In the genomic region with DNA sequence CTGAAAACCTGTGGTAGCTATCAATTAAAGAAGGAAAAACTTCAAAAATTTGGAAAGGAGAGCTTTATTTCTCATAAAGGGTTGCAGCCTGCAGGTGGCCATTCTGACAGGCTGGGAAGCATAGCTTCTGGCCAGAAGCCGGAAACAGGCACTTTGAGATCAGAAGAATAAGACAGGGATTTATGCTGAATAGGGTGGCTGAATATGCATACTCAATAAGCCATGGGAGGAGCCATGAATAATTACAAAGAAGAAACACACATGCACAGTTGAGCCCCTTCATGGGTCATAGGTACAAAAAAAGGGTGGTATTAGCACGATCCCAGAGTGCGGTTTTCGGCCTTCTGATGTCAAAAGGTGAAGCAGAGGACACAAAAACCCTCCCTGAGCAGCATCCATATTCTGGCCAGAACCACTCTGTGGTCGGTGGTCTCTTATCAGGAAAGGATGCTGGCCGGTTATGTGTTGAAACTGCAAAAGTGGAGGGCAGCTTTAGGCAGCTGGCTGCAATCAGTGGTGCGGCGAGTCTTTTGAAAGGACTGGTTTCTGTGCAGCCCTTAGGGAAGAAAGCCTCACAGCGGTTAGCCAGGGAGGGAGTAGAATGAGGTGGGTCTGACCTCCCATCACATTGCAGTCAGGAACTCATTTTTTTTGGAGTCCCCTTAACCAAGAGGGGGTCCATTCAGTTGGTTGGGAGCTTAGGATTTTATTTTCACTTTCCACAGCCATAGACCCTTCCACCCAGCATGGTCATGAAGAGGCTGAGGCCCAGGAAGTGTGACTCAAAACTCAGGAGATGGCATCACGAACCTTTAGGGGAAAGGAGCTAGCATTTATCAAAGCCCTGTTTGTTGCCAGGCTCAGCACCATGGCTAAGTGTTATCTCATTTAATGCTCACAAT, we compare ENCODE assay signal across 30 cellular contexts. TPM values are rescaled to one million over a fixed set of nuclear protein-coding genes. Genes with fewer than 3 reads are reported as not detected.
DNase-seq lines count a peak whose midpoint lies in the region; ATAC-seq, FAIRE-seq and TF ChIP-seq lines count a peak whose summit lies in the region.
"Had no signal": no experiment of that assay in that cellular context is flagged by ENCODE, and none has a peak within 500 bp of the region (broad histone marks: within the 10 kb centered on the region; RNA-seq: fewer than 3 reads in every experiment).

No MANE protein-coding gene starts in this region.

- H3K4me1 Mint-ChIP-seq in GM23338 = peaks cover 16% of the 10 kb centered on the region
- H3K4me1 Mint-ChIP-seq in activated T-helper 17 cell treated with anti-CD3 and anti-CD28 coated beads, Interleukin-2, amount 50 U/mL, for 72 hours = no peaks in the 10 kb centered on the region
- H3K4me1 Mint-ChIP-seq: CD14-positive monocyte, endodermal cell, nephron progenitor cell had no signal

- no peaks in the 10 kb centered on the region for H3K9me3 ChIP-seq in kidney (ENCODE audit: control insufficient read depth in 1 of 2, low read length in 2 of 2)
- H3K9me3 ChIP-seq: upper lobe of right lung had no signal

- H3K27me3 Mint-ChIP-seq in GM23338 (ENCODE audit: insufficient read depth, low read depth, poor library complexity) = peaks cover 9% of the 10 kb centered on the region
- H3K27me3 Mint-ChIP-seq in activated T-helper 17 cell treated with anti-CD3 and anti-CD28 coated beads, Interleukin-2, amount 50 U/mL, for 72 hours = peaks cover 22% of the 10 kb centered on the region

- H3K36me3 Mint-ChIP-seq in GM23338 (ENCODE audit: low read depth) = no peaks in the 10 kb centered on the region; the same call in 2 of the 3 replicates
- no peaks in the 10 kb centered on the region for H3K36me3 Mint-ChIP-seq in activated T-helper 17 cell treated with anti-CD3 and anti-CD28 coated beads, Interleukin-2, amount 50 U/mL, for 72 hours (ENCODE audit: low read depth)
- H3K36me3 Mint-ChIP-seq: activated naive CD4-positive, alpha-beta T cell treated with anti-CD3 and anti-CD28 coated beads, Interleukin-2, amount 50 U/mL, for 72 hours; CD14-positive monocyte had no signal

- no peaks in the 10 kb centered on the region for H3K79me2 ChIP-seq in GM23338 (replicated peaks; ENCODE audit: insufficient read depth)
- H3K79me2 ChIP-seq: parathyroid adenoma had no signal

- H3K4me3 ChIP-seq in GM23338 (no peak overlapping the region), kidney (ENCODE audit: low read length in 2 of 2) (no peak overlapping the region)
- H3K4me3 ChIP-seq: cardiac muscle cell, coronary artery, spleen, upper lobe of right lung had no signal

- H3K27ac Mint-ChIP-seq in GM23338 = no peak overlapping the region
- H3K27ac Mint-ChIP-seq in activated T-helper 17 cell treated with anti-CD3 and anti-CD28 coated beads, Interleukin-2, amount 50 U/mL, for 72 hours = no peak overlapping the region
- H3K27ac Mint-ChIP-seq: activated naive CD4-positive, alpha-beta T cell treated with anti-CD3 and anti-CD28 coated beads, Interleukin-2, amount 50 U/mL, for 72 hours; endodermal cell; nephron progenitor cell had no signal

- H3K9me2 ChIP-seq in GM23338 (ENCODE audit: insufficient read depth) = no peaks in the 10 kb centered on the region; the same call in 1 of the 2 replicates

- no peaks in the 10 kb centered on the region for H3K27me3 ChIP-seq in GM23338 (ENCODE audit: insufficient read depth)
- H3K27me3 ChIP-seq: upper lobe of right lung had no signal

- no peak for DNase-seq in GM23338 (ENCODE audit: low spot score)
- DNase-seq in OCI-M1 (lab: John Stamatoyannopoulos, UW) = peak; percentile 8
- peak; percentile 59 for DNase-seq in posterior vena cava (ENCODE audit: low spot score)
- DNase-seq in kidney = no peak
- no peak for DNase-seq in substantia nigra (lab: John Stamatoyannopoulos, UW)
- DNase-seq: activated CD4-positive, alpha-beta T cell treated with anti-CD3 and anti-CD28 coated beads, Interleukin-2, amount 50 U/mL, for 1 hour; aorta; Calu3; DMS79 treated with DMSO at 0.1 percent for 48 hours; endodermal cell; foreskin fibroblast; Karpas-422; NCI-H1694 treated with DMSO at 0.1 percent for 48 hours; NCI-H69; nephron progenitor cell; right cardiac atrium; spleen; stimulated activated CD4-positive, alpha-beta T cell treated with anti-CD3 and anti-CD28 coated beads, Interleukin-2, amount 100 ng/mL, for 48 hours; upper lobe of right lung; WERI-Rb-1 had no signal

- ATAC-seq in GM23338 = peak; percentile 57
- peak; percentile 42 for ATAC-seq in activated T-helper 17 cell treated with anti-CD3 and anti-CD28 coated beads, Interleukin-2, amount 50 U/mL, for 72 hours (replicated peaks)
- ATAC-seq in GM19452 (IDR thresholded peaks at IDR 0.05; ENCODE audit: unreplicated experiment) = no peak
- ATAC-seq: activated naive CD4-positive, alpha-beta T cell treated with anti-CD3 and anti-CD28 coated beads, Interleukin-2, amount 50 U/mL, for 72 hours; esophagus mucosa; right cardiac atrium; upper lobe of right lung had no signal

- H3K9ac ChIP-seq in kidney (ENCODE audit: low read length in 2 of 2) = no peak overlapping the region
- H3K9ac ChIP-seq: parathyroid adenoma had no signal

- H3K4me2 ChIP-seq in GM23338 = no peak overlapping the region

- no peak for FAIRE-seq in kidney (lab: Jason Lieb, UNC)
- FAIRE-seq: GM18507 had no signal

- no peaks in the 10 kb centered on the region for H4K20me1 ChIP-seq in GM23338 (replicated peaks; ENCODE audit: insufficient read depth)

- H3K36me3 ChIP-seq in GM23338 (ENCODE audit: insufficient read depth) (no peaks in the 10 kb centered on the region), kidney (ENCODE audit: control insufficient read depth in 1 of 2, insufficient read depth in 2 of 2, low read length in 2 of 2) (no peaks in the 10 kb centered on the region)
- H3K36me3 ChIP-seq: cardiac muscle cell, spleen, upper lobe of right lung, WERI-Rb-1 had no signal

- H3F3A ChIP-seq in GM23338 (replicated peaks; ENCODE audit: low read depth) = no peaks in the 10 kb centered on the region

- H3K4me1 ChIP-seq in GM23338 (ENCODE audit: insufficient read depth) = no peaks in the 10 kb centered on the region
- no peaks in the 10 kb centered on the region for H3K4me1 ChIP-seq in kidney (ENCODE audit: control insufficient read depth in 1 of 2, insufficient read depth in 1 of 2, low read depth in 1 of 2, low read length in 2 of 2)
- H3K4me1 ChIP-seq: parathyroid adenoma, spleen, upper lobe of right lung had no signal

- H3K9me3 Mint-ChIP-seq in GM23338 = no peaks in the 10 kb centered on the region
- H3K9me3 Mint-ChIP-seq in activated T-helper 17 cell treated with anti-CD3 and anti-CD28 coated beads, Interleukin-2, amount 50 U/mL, for 72 hours = no peaks in the 10 kb centered on the region
- H3K9me3 Mint-ChIP-seq: activated naive CD4-positive, alpha-beta T cell treated with anti-CD3 and anti-CD28 coated beads, Interleukin-2, amount 50 U/mL, for 72 hours; CD14-positive monocyte; endodermal cell; nephron progenitor cell had no signal

- H3K27ac ChIP-seq in GM23338 (ENCODE audit: low read depth) = no peak overlapping the region
- no peak overlapping the region for H3K27ac ChIP-seq in kidney (ENCODE audit: low read depth in 2 of 2, low read length in 2 of 2)
- H3K27ac ChIP-seq in substantia nigra (ENCODE audit: low read depth, low read length, poor library complexity, severe bottlenecking) = no peak overlapping the region
- H3K27ac ChIP-seq: cardiac muscle cell, coronary artery, parathyroid adenoma, spleen, upper lobe of right lung, WERI-Rb-1 had no signal

- intact Hi-C loops in posterior vena cava (cut with DNase I) = no loop called here
- intact Hi-C loops in kidney (cut with DNase I) = no loop called here

- TF ChIP-seq CTCF in GM23338 (conservative IDR thresholded peaks at IDR 0.05; ENCODE audit: low read depth in 2 of 2) (no peak), kidney (IDR thresholded peaks at IDR 0.05; ENCODE audit: borderline replicate concordance, extremely low read depth, insufficient read depth) (no peak)

- no peak overlapping the region for H2AFZ ChIP-seq in GM23338
- H2AFZ ChIP-seq: parathyroid adenoma had no signal

- H3K4me3 Mint-ChIP-seq in GM23338 = no peak overlapping the region
- no peak overlapping the region for H3K4me3 Mint-ChIP-seq in activated T-helper 17 cell treated with anti-CD3 and anti-CD28 coated beads, Interleukin-2, amount 50 U/mL, for 72 hours
- H3K4me3 Mint-ChIP-seq: CD14-positive monocyte, endodermal cell, nephron progenitor cell had no signal

TF ChIP-seq in GM23338, 12 proteins besides CTCF, POLR2A, EP300 and RAD21 (continues in another document):
- no peak for TF ChIP-seq JUNB (IDR thresholded peaks at IDR 0.05; ENCODE audit: unreplicated experiment)
- no peak for TF ChIP-seq ZNF114 (CRISPR knock-in tag; IDR thresholded peaks at IDR 0.05)
- TF ChIP-seq EZH2 (IDR thresholded peaks at IDR 0.05; ENCODE audit: low read depth, unreplicated experiment) = no peak
- TF ChIP-seq, protein P1, sequence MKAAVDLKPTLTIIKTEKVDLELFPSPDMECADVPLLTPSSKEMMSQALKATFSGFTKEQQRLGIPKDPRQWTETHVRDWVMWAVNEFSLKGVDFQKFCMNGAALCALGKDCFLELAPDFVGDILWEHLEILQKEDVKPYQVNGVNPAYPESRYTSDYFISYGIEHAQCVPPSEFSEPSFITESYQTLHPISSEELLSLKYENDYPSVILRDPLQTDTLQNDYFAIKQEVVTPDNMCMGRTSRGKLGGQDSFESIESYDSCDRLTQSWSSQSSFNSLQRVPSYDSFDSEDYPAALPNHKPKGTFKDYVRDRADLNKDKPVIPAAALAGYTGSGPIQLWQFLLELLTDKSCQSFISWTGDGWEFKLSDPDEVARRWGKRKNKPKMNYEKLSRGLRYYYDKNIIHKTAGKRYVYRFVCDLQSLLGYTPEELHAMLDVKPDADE (IDR thresholded peaks at IDR 0.05) = no peak
- no peak for TF ChIP-seq POLR2AphosphoS5 (IDR thresholded peaks at IDR 0.05; ENCODE audit: low read depth)

RNA-seq across cellular contexts. Expression of a gene that starts 34.7 kb away (rescaled TPM):
- 9.2 and 11.2 TPM in 2 replicates for total RNA-seq in GM23338 (2014; rRNA removed; shearing (Covaris generic))
- polyA plus RNA-seq in GM23338 (2016; fragmentation: Nextera tagmentation; extraction: Ambion mirVana) (46.3 and 48.6 TPM in 2 replicates), kidney (ENCODE audit: insufficient read depth, low read depth, low replicate concordance) (21.9 TPM)
- 10 to 100 TPM; 17.7 to 27.6 TPM for total RNA-seq in activated T-helper 17 cell treated with anti-CD3 and anti-CD28 coated beads, Interleukin-2, amount 50 U/mL, for 72 hours
- total RNA-seq in posterior vena cava (10 to 100 TPM; 15.6 to 19.0 TPM), kidney (24.7 TPM)

RNA-seq across cellular contexts. Expression of a gene that starts 58.1 kb away (rescaled TPM):
- not detected in 2 replicates for total RNA-seq in GM23338 (2014; rRNA removed; shearing (Covaris generic))
- polyA plus RNA-seq in GM23338 (2016; fragmentation: Nextera tagmentation; extraction: Ambion mirVana) (not detected in 2 replicates), kidney (ENCODE audit: insufficient read depth, low read depth, low replicate concordance) (not detected)
- total RNA-seq in activated T-helper 17 cell treated with anti-CD3 and anti-CD28 coated beads, Interleukin-2, amount 50 U/mL, for 72 hours = under 1 TPM; 0.16 to 0.45 TPM
- total RNA-seq in posterior vena cava (under 1 TPM in 1 of 2 donors, not detected in 1; 0.10 TPM), kidney (0.16 TPM)
- total RNA-seq: endodermal cell, mucosa of gallbladder had no signal
- polyA plus RNA-seq: aorta, cardiac muscle cell, CD14-positive monocyte, spleen had no signal

Comparison
In these comparisons a context has a peak if more than half of its experiments do, and no peak if none do; other contexts are left out.
1. DNase-seq: peak in OCI-M1 (single experiment) and posterior vena cava (single experiment); none in GM23338 (single experiment), kidney (single experiment) and substantia nigra (0 of 49).